ENCODE assay signal across 9 cellular contexts in genomic region chr3:141399200-141399599, GRCh38. TPM values are rescaled to one million over a fixed set of nuclear protein-coding genes. Genes with fewer than 3 reads are reported as not detected.
A peak's percentile ranks its signal among the peaks of the same experiment; 100 is the strongest.
DNase-seq lines count a peak whose midpoint lies in the region; ATAC-seq and TF ChIP-seq lines count a peak whose summit lies in the region.
"Had no signal": no experiment of that assay in that cellular context is flagged by ENCODE, and none has a peak within 500 bp of the region (broad histone marks: within the 10 kb centered on the region; RNA-seq: fewer than 3 reads in every experiment).

No MANE protein-coding gene starts in this region.

- no peaks in the 10 kb centered on the region for H3K27me3 Mint-ChIP-seq in CD4-positive, CD25-positive, alpha-beta regulatory T cell
- H3K27me3 Mint-ChIP-seq in osteocyte (ENCODE audit: unreplicated experiment) = no peaks in the 10 kb centered on the region

- peaks cover 15% of the 10 kb centered on the region for H3K36me3 Mint-ChIP-seq in CD4-positive, CD25-positive, alpha-beta regulatory T cell
- H3K36me3 Mint-ChIP-seq in osteocyte (ENCODE audit: unreplicated experiment) = peaks cover 20% of the 10 kb centered on the region

- peaks cover 1 to 4% of the 10 kb centered on the region in 2 experiments for H3K9me3 ChIP-seq in CD4-positive, CD25-positive, alpha-beta regulatory T cell (ENCODE audit: control insufficient read depth in 2 of 2, low read length in 2 of 2)
- H3K9me3 ChIP-seq in HEK293 (ENCODE audit: control insufficient read depth, insufficient read depth, low read depth, low read length) (no peaks in the 10 kb centered on the region), muscle layer of duodenum (ENCODE audit: control insufficient read depth in 1 of 2, low read length in 2 of 2) (peaks cover 0 to 10% of the 10 kb centered on the region in 2 donors), BE2C (no peaks in the 10 kb centered on the region)

- H3K27ac ChIP-seq in CD4-positive, CD25-positive, alpha-beta regulatory T cell (ENCODE audit: insufficient read depth, low read length, poor library complexity, severe bottlenecking) = no peak overlapping the region
- H3K27ac ChIP-seq in HEK293 (ENCODE audit: extremely low read depth, low read depth, low read length) = no peak overlapping the region
- peak overlapping the region; percentile 38 for H3K27ac ChIP-seq in brain microvascular endothelial cell
- H3K27ac ChIP-seq in muscle layer of duodenum (ENCODE audit: low read length) = peak overlapping the region; percentile 93

- CTCF ChIA-PET in HEK293 (lab: Yijun Ruan, JAX) = no interaction called here

- TF ChIP-seq CTCF in HEK293 (tag by site-specific recombination; IDR thresholded peaks at IDR 0.05) (no peak), brain microvascular endothelial cell (IDR thresholded peaks at IDR 0.05; ENCODE audit: low read depth, low read length, missing control alignments) (no peak), osteocyte (IDR thresholded peaks at IDR 0.05) (no peak), BE2C (IDR thresholded peaks at IDR 0.05; ENCODE audit: low read depth, low read length) (no peak)

- in situ Hi-C loops in brain microvascular endothelial cell (cut with HindIII; ENCODE audit: low pct_ligation_motif_present, low sequenced_read_pairs) = no loop called here

- H3K36me3 ChIP-seq in CD4-positive, CD25-positive, alpha-beta regulatory T cell (ENCODE audit: control insufficient read depth, insufficient read depth, low read length) = peaks cover 3% of the 10 kb centered on the region
- peaks cover 0 to 7% of the 10 kb centered on the region in 2 experiments; a peak in 1 of 3 replicates for H3K36me3 ChIP-seq in HEK293 (ENCODE audit: control insufficient read depth in 2 of 2, insufficient read depth in 1 of 2, low read length in 2 of 2)
- H3K36me3 ChIP-seq in brain microvascular endothelial cell (replicated peaks) = peaks cover 72% of the 10 kb centered on the region
- H3K36me3 ChIP-seq in muscle layer of duodenum (ENCODE audit: control insufficient read depth in 1 of 2, insufficient read depth in 2 of 2, low read length in 2 of 2) = peaks cover 3 to 17% of the 10 kb centered on the region in 2 donors
- no peaks in the 10 kb centered on the region; the same call in 1 of the 2 replicates for H3K36me3 ChIP-seq in BE2C

- peaks cover 20 to 37% (median 28%) of the 10 kb centered on the region in 4 donors for H3K4me1 Mint-ChIP-seq in CD4-positive, CD25-positive, alpha-beta regulatory T cell
- peaks cover 24% of the 10 kb centered on the region for H3K4me1 Mint-ChIP-seq in osteocyte (ENCODE audit: unreplicated experiment)

- H3K4me3 ChIP-seq in CD4-positive, CD25-positive, alpha-beta regulatory T cell (ENCODE audit: low read depth, low read length) = no peak overlapping the region
- H3K4me3 ChIP-seq in HEK293 (ENCODE audit: low read depth, low read length) (no peak overlapping the region), brain microvascular endothelial cell (ENCODE audit: low read depth, low read length) (no peak overlapping the region), muscle layer of duodenum (ENCODE audit: low read depth in 1 of 2, low read length in 2 of 2) (no peak overlapping the region), BE2C (ENCODE audit: low read depth, low read length) (no peak overlapping the region)

- H3K27ac Mint-ChIP-seq in CD4-positive, CD25-positive, alpha-beta regulatory T cell = peak overlapping the region in 2 of 3 donors; percentile 10 to 93
- H3K27ac Mint-ChIP-seq in osteocyte (ENCODE audit: unreplicated experiment) = no peak overlapping the region

- POLR2A ChIA-PET in HEK293 (lab: Yijun Ruan, JAX) = no interaction called here

- no peak for ATAC-seq in CD4-positive, CD25-positive, alpha-beta regulatory T cell (ENCODE audit: low read depth in 2 of 2)

- peaks cover 0 to 9% (median 2%) of the 10 kb centered on the region in 7 donors for H3K9me3 Mint-ChIP-seq in CD4-positive, CD25-positive, alpha-beta regulatory T cell
- peaks cover 16% of the 10 kb centered on the region for H3K9me3 Mint-ChIP-seq in osteocyte (ENCODE audit: unreplicated experiment)

- peak in 1 of 3 donors; percentile 7 for DNase-seq in CD4-positive, CD25-positive, alpha-beta regulatory T cell
- DNase-seq in brain microvascular endothelial cell (no peak), T-helper 2 cell (no peak), GDM1 (lab: John Stamatoyannopoulos, UW) (no peak), osteocyte (ENCODE audit: extremely low spot score, unreplicated experiment) (no peak), BE2C (no peak)
- DNase-seq: NCI-H774 had no signal

- peaks cover 34% of the 10 kb centered on the region for H3K4me1 ChIP-seq in CD4-positive, CD25-positive, alpha-beta regulatory T cell (ENCODE audit: control insufficient read depth, insufficient read depth, low read length, poor library complexity, severe bottlenecking)
- peaks cover 5% of the 10 kb centered on the region; the same call in 1 of the 2 replicates for H3K4me1 ChIP-seq in HEK293 (ENCODE audit: control insufficient read depth, insufficient read depth, low read length)
- peaks cover 21 to 31% of the 10 kb centered on the region in 2 donors for H3K4me1 ChIP-seq in muscle layer of duodenum (ENCODE audit: control insufficient read depth in 1 of 2, insufficient read depth in 2 of 2, low read length in 2 of 2)
- H3K4me1 ChIP-seq in BE2C = no peaks in the 10 kb centered on the region; the same call in 1 of the 2 replicates

- H3K27me3 ChIP-seq in CD4-positive, CD25-positive, alpha-beta regulatory T cell (ENCODE audit: control insufficient read depth, insufficient read depth, low read length) = no peaks in the 10 kb centered on the region
- H3K27me3 ChIP-seq in brain microvascular endothelial cell (replicated peaks) (no peaks in the 10 kb centered on the region), muscle layer of duodenum (ENCODE audit: low read depth, low read length) (no peaks in the 10 kb centered on the region), BE2C (no peaks in the 10 kb centered on the region)

- H3K4me3 Mint-ChIP-seq in CD4-positive, CD25-positive, alpha-beta regulatory T cell = peak overlapping the region in 3 of 4 donors; percentile 3 to 73 (median 29)
- no peak overlapping the region for H3K4me3 Mint-ChIP-seq in osteocyte (ENCODE audit: unreplicated experiment)

TF ChIP-seq in HEK293, 187 proteins besides CTCF, POLR2A, EP300 and RAD21 (continues in another document):
- TF ChIP-seq PRDM6 (tag by site-specific recombination; IDR thresholded peaks at IDR 0.05) = peak; percentile 73
- TF ChIP-seq, protein P1, sequence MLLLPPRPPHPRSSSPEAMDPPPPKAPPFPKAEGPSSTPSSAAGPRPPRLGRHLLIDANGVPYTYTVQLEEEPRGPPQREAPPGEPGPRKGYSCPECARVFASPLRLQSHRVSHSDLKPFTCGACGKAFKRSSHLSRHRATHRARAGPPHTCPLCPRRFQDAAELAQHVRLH (tag by site-specific recombination; IDR thresholded peaks at IDR 0.05) = no peak
- no peak for TF ChIP-seq ZNF184 (tag by site-specific recombination; IDR thresholded peaks at IDR 0.05)
- TF ChIP-seq HOXA7 (CRISPR knock-in tag; IDR thresholded peaks at IDR 0.05; ENCODE audit: borderline replicate concordance) = no peak
- TF ChIP-seq ZSCAN30 (tag by site-specific recombination; IDR thresholded peaks at IDR 0.05) = no peak
- no peak for TF ChIP-seq ZNF2 (tag by site-specific recombination; IDR thresholded peaks at IDR 0.05)
- no peak for TF ChIP-seq ZNF202 (tag by site-specific recombination; IDR thresholded peaks at IDR 0.05; ENCODE audit: borderline replicate concordance)
- no peak for TF ChIP-seq ZNF112 (tag by site-specific recombination; IDR thresholded peaks at IDR 0.05)
- TF ChIP-seq ZNF280D (tag by site-specific recombination; IDR thresholded peaks at IDR 0.05) = no peak

RNA-seq across cellular contexts. Expression of gene ZBTB38, which starts 30.9 kb away (rescaled TPM):
- total RNA-seq in CD4-positive, CD25-positive, alpha-beta regulatory T cell = 75.7 TPM
- polyA plus RNA-seq in CD4-positive, CD25-positive, alpha-beta regulatory T cell = 100 to 1,000 TPM in 2 of 4 donors, 10 to 100 TPM in 2; 65.0 to 148 (median 116) TPM
- total RNA-seq in osteocyte = 41.8 and 43.9 TPM in 2 replicates
- polyA plus RNA-seq in BE2C (2012; ENCODE audit: insufficient read depth, insufficient read length, low read depth) = 45.6 TPM

Comparison
In these comparisons a context has a peak if more than half of its experiments do, and no peak if none do; other contexts are left out.
1. H3K27ac ChIP-seq: peak in brain microvascular endothelial cell (single experiment) and muscle layer of duodenum (single experiment); none in CD4-positive, CD25-positive, alpha-beta regulatory T cell (single experiment) and HEK293 (single experiment).